In genomic region chr16:48008011-48008410, GRCh38 we compare ENCODE assay signal across 21 cellular contexts.
DNase-seq lines count a peak whose midpoint lies in the region; ATAC-seq and TF ChIP-seq lines count a peak whose summit lies in the region.
"Had no signal": no experiment of that assay in that cellular context is flagged by ENCODE, and none has a peak within 500 bp of the region (broad histone marks: within the 10 kb centered on the region; RNA-seq: fewer than 3 reads in every experiment).

No MANE protein-coding gene starts in this region.

- ATAC-seq in Right ventricle myocardium inferior: no peak
- ATAC-seq: A549, HCT116, K562 had no signal

- peaks cover 7% of the 10 kb centered on the region for H3K9me3 Mint-ChIP-seq in neural crest cell
- H3K9me3 Mint-ChIP-seq: HFFc6 had no signal

- DNase-seq in right atrium auricular region (ENCODE audit: low spot score) (peak; percentile 30), Right ventricle myocardium inferior (ENCODE audit: missing footprints) (no peak), islet precursor cell (peak; percentile 31), neural crest cell (ENCODE audit: low read depth, low spot score) (no peak), uterus (no peak), NCI-H2107 (lab: John Stamatoyannopoulos, UW) (no peak), GDM1 (lab: John Stamatoyannopoulos, UW) (no peak)
- DNase-seq: AML-193; Caco-2; CD4-positive, alpha-beta T cell; DMS153; DMS79; GF-D8; GM23248; HFFc6; IMR-90 had no signal

- H3K36me3 ChIP-seq in right atrium auricular region: no peaks in the 10 kb centered on the region
- no peaks in the 10 kb centered on the region for H3K36me3 ChIP-seq in uterus

- peak overlapping the region; percentile 31 for H3K27ac Mint-ChIP-seq in neural crest cell (ENCODE audit: unreplicated experiment)
- H3K27ac Mint-ChIP-seq: CD4-positive, alpha-beta T cell; HFFc6 had no signal

- H3K4me3 ChIP-seq in right atrium auricular region: no peak overlapping the region
- H3K4me3 ChIP-seq in uterus: no peak overlapping the region
- H3K4me3 ChIP-seq: A549, GM23248, K562 had no signal

- peaks cover 54% of the 10 kb centered on the region for H3K4me1 Mint-ChIP-seq in neural crest cell

- H3K9me3 ChIP-seq in right atrium auricular region: no peaks in the 10 kb centered on the region
- H3K9me3 ChIP-seq in uterus: no peaks in the 10 kb centered on the region
- H3K9me3 ChIP-seq: A549, Caco-2 had no signal

- no peak for TF ChIP-seq POLR2A in uterus (IDR thresholded peaks at IDR 0.05)

- H3K36me3 Mint-ChIP-seq in neural crest cell (ENCODE audit: low read depth): peaks cover 6% of the 10 kb centered on the region

- H3K27me3 ChIP-seq in right atrium auricular region (no peaks in the 10 kb centered on the region), uterus (no peaks in the 10 kb centered on the region)

- H3K27ac ChIP-seq in right atrium auricular region: no peak overlapping the region
- H3K27ac ChIP-seq in uterus: no peak overlapping the region
- H3K27ac ChIP-seq: 22Rv1, A549, C4-2B, GM23248 had no signal

- H3K27me3 Mint-ChIP-seq in neural crest cell (ENCODE audit: low read depth): no peaks in the 10 kb centered on the region
- H3K27me3 Mint-ChIP-seq: CD4-positive, alpha-beta T cell had no signal

- H3K4me1 ChIP-seq in right atrium auricular region (no peaks in the 10 kb centered on the region), uterus (no peaks in the 10 kb centered on the region)
- H3K4me1 ChIP-seq: A549, Caco-2 had no signal

- intact Hi-C loops in Right ventricle myocardium inferior (cut with DNase I): no loop called here
- intact Hi-C loops in uterus (cut with DNase I; ENCODE audit: low total_unique reads): no loop called here

- H3K4me3 Mint-ChIP-seq in neural crest cell: no peak overlapping the region
- H3K4me3 Mint-ChIP-seq: CD4-positive, alpha-beta T cell; HFFc6 had no signal

- TF ChIP-seq CTCF in right atrium auricular region (IDR thresholded peaks at IDR 0.05) (no peak), neural crest cell (conservative IDR thresholded peaks at IDR 0.05) (no peak), uterus (IDR thresholded peaks at IDR 0.05) (no peak)

Comparison
In these comparisons a context has a peak if more than half of its experiments do, and no peak if none do; other contexts are left out.
1. DNase-seq: peak in right atrium auricular region (single experiment) and islet precursor cell (single experiment); none in Right ventricle myocardium inferior (single experiment), neural crest cell (single experiment), uterus (0 of 2), NCI-H2107 (single experiment) and GDM1 (single experiment).